ENCODE assay signal across 2 cellular contexts in genomic region chr16:9340402-9341095, GRCh38.
TF ChIP-seq lines count a peak whose summit lies in the region.

No MANE protein-coding gene starts in this region.

TF ChIP-seq in HepG2, 621 proteins besides CTCF, POLR2A, EP300 and RAD21:
- TF ChIP-seq, protein P1, sequence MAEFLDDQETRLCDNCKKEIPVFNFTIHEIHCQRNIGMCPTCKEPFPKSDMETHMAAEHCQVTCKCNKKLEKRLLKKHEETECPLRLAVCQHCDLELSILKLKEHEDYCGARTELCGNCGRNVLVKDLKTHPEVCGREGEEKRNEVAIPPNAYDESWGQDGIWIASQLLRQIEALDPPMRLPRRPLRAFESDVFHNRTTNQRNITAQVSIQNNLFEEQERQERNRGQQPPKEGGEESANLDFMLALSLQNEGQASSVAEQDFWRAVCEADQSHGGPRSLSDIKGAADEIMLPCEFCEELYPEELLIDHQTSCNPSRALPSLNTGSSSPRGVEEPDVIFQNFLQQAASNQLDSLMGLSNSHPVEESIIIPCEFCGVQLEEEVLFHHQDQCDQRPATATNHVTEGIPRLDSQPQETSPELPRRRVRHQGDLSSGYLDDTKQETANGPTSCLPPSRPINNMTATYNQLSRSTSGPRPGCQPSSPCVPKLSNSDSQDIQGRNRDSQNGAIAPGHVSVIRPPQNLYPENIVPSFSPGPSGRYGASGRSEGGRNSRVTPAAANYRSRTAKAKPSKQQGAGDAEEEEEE (CRISPR knock-in tag; IDR thresholded peaks at IDR 0.05; ENCODE audit: borderline replicate concordance), result no peak
- peak; percentile 68 for TF ChIP-seq CEBPB (IDR thresholded peaks at IDR 0.05; ENCODE audit: borderline replicate concordance, low read depth, low read length)

TF ChIP-seq in H1, 55 proteins besides CTCF, POLR2A, EP300 and RAD21:
- TF ChIP-seq CTBP2 (IDR thresholded peaks at IDR 0.05; ENCODE audit: borderline replicate concordance, insufficient read depth, insufficient read length, low read length), result no peak
- no peak for TF ChIP-seq PHF8 (conservative IDR thresholded peaks at IDR 0.05; ENCODE audit: low read depth, low read length)
- TF ChIP-seq CEBPB (IDR thresholded peaks at IDR 0.05; ENCODE audit: low read depth, low read length), result peak; percentile 63; the same call in 1 of the 2 replicates
- no peak for TF ChIP-seq KDM1A (IDR thresholded peaks at IDR 0.05; ENCODE audit: borderline replicate concordance, low read length)
- TF ChIP-seq RXRA (IDR thresholded peaks at IDR 0.05; ENCODE audit: insufficient read depth, low read depth, low read length), result no peak
TF ChIP-seq in H1: peak in this region for 1.
